Comparison of ENCODE assay signal across 13 cellular contexts in the genomic region with DNA sequence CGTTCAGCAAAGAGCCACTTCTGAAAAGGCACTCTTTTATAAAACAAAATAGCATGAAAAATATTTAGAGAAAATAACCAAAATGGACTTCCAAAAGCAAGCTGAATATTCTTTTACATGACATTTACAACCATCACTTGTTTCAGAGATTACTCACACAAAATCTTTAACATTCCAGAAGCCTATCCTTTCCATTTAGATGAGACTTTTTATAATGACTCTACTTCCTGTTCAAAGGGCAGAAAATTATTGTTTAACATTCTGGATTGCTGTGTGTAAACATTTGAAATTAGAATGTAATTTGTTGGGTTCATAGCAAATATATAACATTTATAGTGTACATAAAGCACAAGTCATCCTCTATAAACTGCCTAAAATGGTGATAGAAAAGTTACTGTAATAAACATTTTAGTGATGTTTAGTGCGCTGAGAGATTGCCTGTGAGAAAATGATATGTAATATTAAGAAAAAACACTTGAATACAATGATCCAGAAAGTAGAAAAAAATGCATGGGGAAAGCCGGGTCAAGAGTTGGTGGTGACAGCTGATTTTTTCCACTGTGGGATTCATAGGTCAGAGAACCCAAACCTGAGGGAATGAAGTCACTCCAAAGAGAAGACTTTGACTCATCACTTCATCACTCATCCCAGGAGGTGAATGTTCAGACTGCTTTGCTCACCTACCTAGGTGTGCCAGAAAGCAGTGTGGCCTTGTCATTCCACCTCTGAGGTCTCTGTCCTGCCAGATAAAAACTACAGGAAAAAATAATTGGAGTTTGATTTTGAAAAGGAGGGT.
DNase-seq lines count a peak whose midpoint lies in the region; ATAC-seq and TF ChIP-seq lines count a peak whose summit lies in the region.
"Had no signal": no experiment of that assay in that cellular context is flagged by ENCODE, and none has a peak within 500 bp of the region (broad histone marks: within the 10 kb centered on the region; RNA-seq: fewer than 3 reads in every experiment).

No MANE protein-coding gene starts in this region.

- H3K4me1 ChIP-seq in mucosa of descending colon (ENCODE audit: low read depth) (peaks cover 6% of the 10 kb centered on the region), MM.1S (ENCODE audit: low read length) (no peaks in the 10 kb centered on the region)

- no peaks in the 10 kb centered on the region for H3K36me3 ChIP-seq in mucosa of descending colon (ENCODE audit: low read depth)
- no peaks in the 10 kb centered on the region for H3K36me3 ChIP-seq in MM.1S (replicated peaks; ENCODE audit: insufficient read depth, low read length)

- no peaks in the 10 kb centered on the region for H3K27me3 ChIP-seq in MM.1S (replicated peaks; ENCODE audit: insufficient read depth, low read length)

- no peak overlapping the region for H3K27ac ChIP-seq in MM.1S (ENCODE audit: low read length)

- no peak overlapping the region for H3K4me2 ChIP-seq in MM.1S (ENCODE audit: low read depth, low read length)

- H3K9me3 ChIP-seq in mucosa of descending colon = no peaks in the 10 kb centered on the region
- H3K9me3 ChIP-seq in MM.1S (replicated peaks; ENCODE audit: insufficient read depth, low read length) = no peaks in the 10 kb centered on the region

- H3K9ac ChIP-seq in MM.1S (ENCODE audit: low read length) = no peak overlapping the region

- intact Hi-C loops in mucosa of descending colon (cut with DNase I, micrococcal nuclease) = no loop called here

- peak; percentile 33 for DNase-seq in EL
- DNase-seq in RKO (ENCODE audit: low spot score) = peak; percentile 9
- DNase-seq in dermis blood vessel endothelial cell = peak; percentile 43
- no peak for DNase-seq in mucosa of descending colon
- DNase-seq in MM.1S = no peak
- DNase-seq in COLO668 (lab: John Stamatoyannopoulos, UW; ENCODE audit: unreplicated experiment) = no peak
- DNase-seq in NCI-H526 treated with DMSO at 0.1 percent for 48 hours (lab: John Stamatoyannopoulos, UW) = no peak
- DNase-seq: activated CD8-positive, alpha-beta T cell treated with anti-CD3 and anti-CD28 coated beads, Interleukin-2, amount 10 ng/mL, durations not matched to agents 7 days and 5 days; NCI-H2081; nucleus accumbens; Right ventricle myocardium superior; small intestine had no signal

- H3K79me2 ChIP-seq in MM.1S (ENCODE audit: low read length) = no peaks in the 10 kb centered on the region

- H2AFZ ChIP-seq in MM.1S (ENCODE audit: low read length) = no peak overlapping the region

- H3K4me3 ChIP-seq in mucosa of descending colon (no peak overlapping the region), MM.1S (ENCODE audit: low read length) (no peak overlapping the region)

- no peak for TF ChIP-seq CTCF in mucosa of descending colon (IDR thresholded peaks at IDR 0.05)
- TF ChIP-seq CTCF in MM.1S (IDR thresholded peaks at IDR 0.05; ENCODE audit: low read length) = no peak

- ATAC-seq in mucosa of descending colon (peak; percentile 73), GM19328 (IDR thresholded peaks at IDR 0.05; ENCODE audit: unreplicated experiment) (no peak)
- ATAC-seq: activated CD8-positive, alpha-beta T cell treated with anti-CD3 and anti-CD28 coated beads, Interleukin-2, amount 10 ng/mL, durations not matched to agents 7 days and 5 days had no signal

- H4K20me1 ChIP-seq in MM.1S (ENCODE audit: insufficient read depth, low read length) = no peaks in the 10 kb centered on the region

- H3K9me2 ChIP-seq in MM.1S (replicated peaks; ENCODE audit: insufficient read depth, low read length) = no peaks in the 10 kb centered on the region

- no peaks in the 10 kb centered on the region for H3F3A ChIP-seq in MM.1S (ENCODE audit: insufficient read depth, low read length)

Comparison
In these comparisons a context has a peak if more than half of its experiments do, and no peak if none do; other contexts are left out.
1. DNase-seq: peak in EL (single experiment), RKO (single experiment) and dermis blood vessel endothelial cell (single experiment); none in mucosa of descending colon (0 of 3), MM.1S (single experiment), COLO668 (single experiment) and NCI-H526 treated with DMSO at 0.1 percent for 48 hours (single experiment).